1 cellular context compared by ENCODE assay signal in genomic region chr7:122413339-122413738, GRCh38.
A peak's percentile ranks its signal among the peaks of the same experiment; 100 is the strongest.
TF ChIP-seq lines count a peak whose summit lies in the region.

No MANE protein-coding gene starts in this region.

TF ChIP-seq in GM23338, 12 proteins besides CTCF, POLR2A, EP300 and RAD21 (continued from another document):
- TF ChIP-seq ZNF462 (CRISPR knock-in tag; IDR thresholded peaks at IDR 0.05) (peak; percentile 34; the same call in 1 of the 2 replicates), REST (IDR thresholded peaks at IDR 0.05; ENCODE audit: unreplicated experiment) (no peak), POLR2AphosphoS5 (IDR thresholded peaks at IDR 0.05; ENCODE audit: low read depth) (no peak), EZH2 (IDR thresholded peaks at IDR 0.05; ENCODE audit: low read depth, unreplicated experiment) (no peak), EZH2phosphoT487 (IDR thresholded peaks at IDR 0.05; ENCODE audit: unreplicated experiment) (no peak), ETS1 (IDR thresholded peaks at IDR 0.05) (no peak)
